In genomic region chr6:8845691-8846090, GRCh38 we compare ENCODE assay signal across 26 cellular contexts.
"Had no signal": no experiment of that assay in that cellular context is flagged by ENCODE, and none has a peak within 500 bp of the region (broad histone marks: within the 10 kb centered on the region; RNA-seq: fewer than 3 reads in every experiment).

No MANE protein-coding gene starts in this region.

- H3K9me3 ChIP-seq: adrenal gland, body of pancreas, esophagus squamous epithelium, gastrocnemius medialis, heart right ventricle had no signal

- H3K27ac Mint-ChIP-seq: activated CD8-positive, alpha-beta T cell treated with anti-CD3 and anti-CD28 coated beads for 36 hours; activated naive CD8-positive, alpha-beta T cell; activated T-helper 17 cell treated with anti-CD3 and anti-CD28 coated beads, Interleukin-2, amount 50 U/mL, for 72 hours; WTC11 had no signal

- H3K9me3 Mint-ChIP-seq: WTC11 had no signal

- H3K36me3 ChIP-seq: adrenal gland, esophagus squamous epithelium, gastrocnemius medialis, heart right ventricle had no signal

- H3K4me1 Mint-ChIP-seq: activated T-helper 17 cell treated with anti-CD3 and anti-CD28 coated beads, Interleukin-2, amount 50 U/mL, for 72 hours had no signal

- H3K36me3 Mint-ChIP-seq: activated naive CD8-positive, alpha-beta T cell; WTC11 had no signal

- H3K4me3 ChIP-seq: adrenal gland, body of pancreas, esophagus squamous epithelium, gastrocnemius medialis, heart right ventricle had no signal

- H3K4me1 ChIP-seq: adrenal gland, body of pancreas, esophagus squamous epithelium, foreskin keratinocyte, gastrocnemius medialis, heart right ventricle had no signal

- H3K27me3 ChIP-seq: adrenal gland, body of pancreas, esophagus squamous epithelium, foreskin keratinocyte, gastrocnemius medialis, heart right ventricle had no signal

- H3K4me3 Mint-ChIP-seq: activated CD8-positive, alpha-beta T cell treated with anti-CD3 and anti-CD28 coated beads for 36 hours; activated naive CD8-positive, alpha-beta T cell; activated T-cell treated with anti-CD3 and anti-CD28 coated beads, Interleukin-2, amount 50 U/mL, for 4 hours; activated T-helper 17 cell treated with anti-CD3 and anti-CD28 coated beads, Interleukin-2, amount 50 U/mL, for 72 hours; WTC11 had no signal

- DNase-seq: activated CD4-positive, alpha-beta T cell treated with anti-CD3 and anti-CD28 coated beads for 48 hours; activated CD4-positive, alpha-beta T cell treated with anti-CD3 and anti-CD28 coated beads, Interleukin-2, amount 50 U/mL, for 1 hour; activated CD4-positive, alpha-beta T cell treated with anti-CD3 and anti-CD28 coated beads, Interleukin-2, amount 50 U/mL, for 48 hours; activated CD8-positive, alpha-beta memory T cell treated with anti-CD3 and anti-CD28 coated beads for 24 hours; activated CD8-positive, alpha-beta T cell treated with anti-CD3 and anti-CD28 coated beads for 36 hours; activated effector memory CD4-positive, alpha-beta T cell treated with Interleukin-2 at 50 U/mL for 16 hours; activated gamma-delta T cell treated with Interleukin-2 at 50 U/mL for 16 hours; activated naive CD4-positive, alpha-beta T cell treated with anti-CD3 and anti-CD28 coated beads, Interleukin-2, amount 50 U/mL, for 16 hours; activated naive CD4-positive, alpha-beta T cell treated with Interleukin-2 at 50 U/mL for 16 hours; activated T-cell treated with anti-CD3 and anti-CD28 coated beads, Interleukin-2, amount 50 U/mL, for 4 hours; adrenal gland; amygdala; aorta; body of pancreas; caudate nucleus; effector CD8-positive, alpha-beta T cell; esophagus squamous epithelium; foreskin keratinocyte; gastrocnemius medialis; heart right ventricle; T-helper 2 cell had no signal

- ATAC-seq: activated CD8-positive, alpha-beta T cell treated with anti-CD3 and anti-CD28 coated beads for 36 hours; activated T-cell treated with anti-CD3 and anti-CD28 coated beads, Interleukin-2, amount 50 U/mL, for 4 hours; activated T-helper 17 cell treated with anti-CD3 and anti-CD28 coated beads, Interleukin-2, amount 50 U/mL, for 72 hours; body of pancreas; foreskin keratinocyte; gastrocnemius medialis; heart right ventricle; WTC11 had no signal

- H3K27ac ChIP-seq: adrenal gland, body of pancreas, epithelial cell of prostate, esophagus squamous epithelium, foreskin keratinocyte, gastrocnemius medialis, heart right ventricle, VCaP had no signal
